In genomic region chr6:291148-291696, GRCh38 we compare ENCODE assay signal across 8 cellular contexts. TPM values are rescaled to one million over a fixed set of nuclear protein-coding genes. Genes with fewer than 3 reads are reported as not detected.
DNase-seq lines count a peak whose midpoint lies in the region; ATAC-seq and TF ChIP-seq lines count a peak whose summit lies in the region.

No MANE protein-coding gene starts in this region.

- peaks cover 29% of the 10 kb centered on the region for H3K4me1 ChIP-seq in adipocyte (ENCODE audit: control insufficient read depth, insufficient read depth, low read length)
- H3K4me1 ChIP-seq in thyroid gland = peaks cover 17 to 18% of the 10 kb centered on the region in 2 donors

- peak overlapping the region; percentile 87 for H3K27ac Mint-ChIP-seq in activated naive CD4-positive, alpha-beta T cell treated with anti-CD3 and anti-CD28 coated beads for 36 hours

- peak overlapping the region; percentile 91 for H3K9ac ChIP-seq in adipocyte (ENCODE audit: low read length)

- no peaks in the 10 kb centered on the region for H3K9me3 Mint-ChIP-seq in activated naive CD4-positive, alpha-beta T cell treated with anti-CD3 and anti-CD28 coated beads for 36 hours

- DNase-seq in activated naive CD4-positive, alpha-beta T cell treated with anti-CD3 and anti-CD28 coated beads for 36 hours = peak; percentile 23
- DNase-seq in activated naive CD4-positive, alpha-beta T cell treated with anti-CD3 and anti-CD28 coated beads, Interleukin-2, amount 50 U/mL, for 16 hours = no peak
- no peak for DNase-seq in adipocyte (ENCODE audit: low read depth)
- DNase-seq in kidney epithelial cell (ENCODE audit: low read depth) = no peak
- no peak for DNase-seq in thyroid gland
- DNase-seq in NCI-H2171 treated with DMSO at 0.1 percent for 48 hours (lab: John Stamatoyannopoulos, UW) = no peak
- DNase-seq in pons (ENCODE audit: low spot score) = no peak

- peak overlapping the region; percentile 72 for H3K4me3 Mint-ChIP-seq in activated naive CD4-positive, alpha-beta T cell treated with anti-CD3 and anti-CD28 coated beads for 36 hours

- no peaks in the 10 kb centered on the region for H3K27me3 Mint-ChIP-seq in activated naive CD4-positive, alpha-beta T cell treated with anti-CD3 and anti-CD28 coated beads for 36 hours (ENCODE audit: low read depth)

- no peak for TF ChIP-seq CTCF in kidney epithelial cell (IDR thresholded peaks at IDR 0.05; ENCODE audit: insufficient read depth, low read length, poor library complexity, severe bottlenecking)
- TF ChIP-seq CTCF in thyroid gland (IDR thresholded peaks at IDR 0.05) = no peak

- no peak for ATAC-seq in HG02852 (IDR thresholded peaks at IDR 0.05; ENCODE audit: unreplicated experiment)

- WGBS in thyroid gland, 2 donors = 52 to 56% methylated on average over 8 of the region's 8 CpGs

- peaks cover 8% of the 10 kb centered on the region for H3K36me3 Mint-ChIP-seq in activated naive CD4-positive, alpha-beta T cell treated with anti-CD3 and anti-CD28 coated beads for 36 hours (ENCODE audit: low read depth)

- intact Hi-C loops in activated naive CD4-positive, alpha-beta T cell treated with anti-CD3 and anti-CD28 coated beads for 36 hours (cut with micrococcal nuclease) = loop anchor here (1.0 to 5.0 kb wide), 5 partner anchors 66 to 256 kb away; no protein-coding TSS in a partner anchor
- intact Hi-C loops in thyroid gland (cut with DNase I) = no loop called here

- CTCF ChIA-PET in activated naive CD4-positive, alpha-beta T cell treated with anti-CD3 and anti-CD28 coated beads for 36 hours (lab: Charles Lee) = no interaction called here

- H3K4me3 ChIP-seq in adipocyte (ENCODE audit: low read length) (peak overlapping the region; percentile 85), kidney epithelial cell (ENCODE audit: low read depth, low read length) (peak overlapping the region; percentile 68), thyroid gland (replicated peaks in 1 of 3) (peak overlapping the region in 2 of 3 donors; percentile 54 to 72)

- TF ChIP-seq POLR2A in thyroid gland (IDR thresholded peaks at IDR 0.05) = no peak

- H3K4me1 Mint-ChIP-seq in activated naive CD4-positive, alpha-beta T cell treated with anti-CD3 and anti-CD28 coated beads for 36 hours (ENCODE audit: low read depth) = peaks cover 66% of the 10 kb centered on the region

- H3K27me3 ChIP-seq in adipocyte (replicated peaks; ENCODE audit: control insufficient read depth, insufficient read depth, low read length) = no peaks in the 10 kb centered on the region
- H3K27me3 ChIP-seq in kidney epithelial cell (ENCODE audit: control insufficient read depth, insufficient read depth, low read length) = no peaks in the 10 kb centered on the region
- H3K27me3 ChIP-seq in thyroid gland = no peaks in the 10 kb centered on the region

- no peaks in the 10 kb centered on the region for H3K36me3 ChIP-seq in adipocyte (ENCODE audit: control insufficient read depth, insufficient read depth, low read length, severe bottlenecking)
- no peaks in the 10 kb centered on the region for H3K36me3 ChIP-seq in kidney epithelial cell (ENCODE audit: control insufficient read depth, insufficient read depth, low read length)
- H3K36me3 ChIP-seq in thyroid gland = no peaks in the 10 kb centered on the region

- peak overlapping the region; percentile 94 to 97 (median 96) for H3K27ac ChIP-seq in thyroid gland

- H3K9me3 ChIP-seq in adipocyte (ENCODE audit: control insufficient read depth, low read length) = no peaks in the 10 kb centered on the region
- no peaks in the 10 kb centered on the region for H3K9me3 ChIP-seq in thyroid gland

RNA-seq across cellular contexts. Expression of gene DUSP22, which starts 1.1 kb away (rescaled TPM):
- 10 to 100 TPM; 44.6 to 46.9 TPM for total RNA-seq in activated naive CD4-positive, alpha-beta T cell treated with anti-CD3 and anti-CD28 coated beads for 36 hours
- total RNA-seq in kidney epithelial cell = 35.1 and 35.9 TPM in 2 replicates
- total RNA-seq in thyroid gland = 10 to 100 TPM; 40.4 to 68.8 (median 59.4) TPM
